Comparison of ENCODE assay signal across 10 cellular contexts in the genomic region with DNA sequence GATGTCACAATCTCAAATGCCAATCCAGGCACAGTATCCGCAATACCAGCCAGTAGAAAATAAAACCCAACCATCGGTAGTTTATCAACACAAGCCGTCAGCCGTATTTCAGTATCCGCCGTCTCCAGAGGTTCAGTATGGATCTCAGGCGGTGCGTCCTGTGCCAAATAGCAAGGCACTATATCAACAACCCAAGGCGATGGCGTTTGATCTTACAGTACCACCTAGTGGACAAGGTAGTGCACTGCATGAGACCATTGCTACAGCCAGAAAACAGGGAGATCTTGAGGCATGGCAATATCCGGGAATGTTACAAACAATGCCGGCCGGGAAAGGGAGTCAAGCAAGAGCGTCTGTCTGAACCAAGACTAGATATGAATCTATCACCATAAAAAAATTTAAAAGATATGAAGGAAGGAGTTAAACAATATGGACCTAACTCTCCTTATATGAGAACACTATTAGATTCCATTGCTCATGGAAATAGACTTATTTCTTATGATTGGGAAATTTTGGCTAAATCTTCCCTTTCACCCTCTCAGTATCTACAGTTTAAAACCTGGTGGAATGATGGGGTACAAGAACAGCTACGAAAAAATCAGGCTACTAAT. TPM values are rescaled to one million over a fixed set of nuclear protein-coding genes. Genes with fewer than 3 reads are reported as not detected.
DNase-seq lines count a peak whose midpoint lies in the region; ATAC-seq and TF ChIP-seq lines count a peak whose summit lies in the region.
"Not testable (repeated sequence)": the region's sequence is repeated elsewhere in the genome, so short reads cannot be mapped to it uniquely, and the experiment has no call there.
"Had no signal": no experiment of that assay in that cellular context is flagged by ENCODE, and none has a peak within 500 bp of the region (broad histone marks: within the 10 kb centered on the region; RNA-seq: fewer than 3 reads in every experiment).

No MANE protein-coding gene starts in this region.

- not testable (repeated sequence) for TF ChIP-seq POLR2A in esophagus squamous epithelium (IDR thresholded peaks at IDR 0.05)

- H3K4me1 ChIP-seq in esophagus squamous epithelium, result peaks cover 0 to 14% (median 0%) of the 10 kb centered on the region in 3 donors
- H3K4me1 ChIP-seq in lung (ENCODE audit: control insufficient read depth in 2 of 2, insufficient read depth in 2 of 2, low read length in 2 of 2), result not testable (repeated sequence)

- ATAC-seq in lung (ENCODE audit: insufficient read depth, low FRiP score), result not testable (repeated sequence)

- peak overlapping the region in 1 of 4 donors; percentile 35 for H3K4me3 ChIP-seq in esophagus squamous epithelium
- not testable (repeated sequence) for H3K4me3 ChIP-seq in lung

- peak; percentile 36 to 94 (median 82) for TF ChIP-seq CTCF in esophagus squamous epithelium (IDR thresholded peaks at IDR 0.05)
- not testable (repeated sequence) for TF ChIP-seq CTCF in lung (IDR thresholded peaks at IDR 0.05; ENCODE audit: control extremely low read depth, extremely low read depth)

- not testable (repeated sequence) for H3K36me3 ChIP-seq in esophagus squamous epithelium; lung (ENCODE audit: control insufficient read depth in 2 of 2, insufficient read depth in 2 of 2, low read length in 2 of 2)

- not testable (repeated sequence) for H3K27ac ChIP-seq in esophagus squamous epithelium; lung (ENCODE audit: low read depth in 1 of 2, low read length in 1 of 2)

- H3K9me3 ChIP-seq in esophagus squamous epithelium; lung (ENCODE audit: control insufficient read depth in 2 of 2, insufficient read depth in 1 of 2, low read length in 1 of 2): not testable (repeated sequence)

- intact Hi-C loops in esophagus squamous epithelium (cut with DNase I), result not testable (repeated sequence)

- 7 to 8% methylated on average over 8 to 14 of the region's 15 CpGs for WGBS in esophagus squamous epithelium, 2 donors
- WGBS in lung, 2 donors, result 6 to 12% methylated on average over 15 of the region's 15 CpGs

- DNase-seq in GDM1 (lab: John Stamatoyannopoulos, UW) (peak; percentile 13), NAMALWA (ENCODE audit: low spot score) (peak; percentile 40), SW480 (ENCODE audit: low spot score) (peak; percentile 15), lung (ENCODE audit: low spot score) (peak; percentile 56)
- DNase-seq in activated T-helper 9 cell treated with anti-CD3 and anti-CD28 coated beads, Interleukin-2, amount 50 U/mL, for 16 hours (ENCODE audit: low read depth), result peak; percentile 3
- DNase-seq in esophagus squamous epithelium (lab: John Stamatoyannopoulos, UW), result not testable (repeated sequence)
- peak; percentile 7 to 20 for DNase-seq in stimulated activated CD4-positive, alpha-beta T cell treated with anti-CD3 and anti-CD28 coated beads, Interleukin-12 subunit alpha, Interleukin-12 subunit beta, amount 100 ng/mL, for 24 hours (ENCODE audit: low read depth in 2 of 2)

- H3K27me3 ChIP-seq in esophagus squamous epithelium, result peaks cover 0 to 32% (median 0%) of the 10 kb centered on the region in 4 donors
- H3K27me3 ChIP-seq in lung (ENCODE audit: control insufficient read depth, insufficient read depth), result not testable (repeated sequence)

RNA-seq across cellular contexts. Expression of gene FAM90A26, which starts 46.6 kb away (rescaled TPM):
- total RNA-seq in esophagus squamous epithelium (not detected), lung (not detected)
- polyA plus RNA-seq in lung, result not detected
- total RNA-seq: dermis microvascular lymphatic vessel endothelial cell, SJSA1, skeletal muscle tissue had no signal
